31 cellular contexts compared by ENCODE assay signal in the genomic region with DNA sequence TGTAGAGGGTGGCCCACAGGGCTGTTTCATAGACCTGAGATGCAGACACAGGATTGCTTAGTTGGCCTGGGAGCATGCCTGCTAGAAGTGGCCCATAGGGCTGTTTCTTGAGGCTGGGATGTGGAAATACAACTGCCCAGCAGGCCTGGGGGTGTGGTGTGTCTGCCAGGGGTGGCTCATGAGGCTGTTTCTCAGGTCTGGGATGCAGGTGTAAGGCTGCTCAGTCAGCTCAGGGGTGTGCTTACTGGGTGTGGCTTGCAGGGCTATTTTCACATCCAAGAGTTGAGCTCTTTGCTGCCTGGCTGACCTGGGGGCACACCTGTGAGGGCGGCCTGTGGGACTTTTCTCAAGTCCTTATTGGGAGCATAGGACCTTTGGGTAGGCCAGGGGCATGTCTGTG.
"Had no signal": no experiment of that assay in that cellular context is flagged by ENCODE, and none has a peak within 500 bp of the region (broad histone marks: within the 10 kb centered on the region; RNA-seq: fewer than 3 reads in every experiment).

No MANE protein-coding gene starts in this region.

- H3K27me3 Mint-ChIP-seq: activated CD4-positive, alpha-beta memory T cell treated with anti-CD3 and anti-CD28 coated beads for 36 hours; dendritic cell treated with granulocyte-macrophage colony-stimulating factor and Interleukin-4, amounts not matched to agents 40 ng/mL and 50 ng/mL, for 4 days had no signal

- H3K36me3 ChIP-seq: ascending aorta, brain microvascular endothelial cell, sigmoid colon, stomach, tibial nerve, WERI-Rb-1 had no signal

- ATAC-seq: naive thymus-derived CD8-positive, alpha-beta T cell; psoas muscle; stimulated activated naive B cell treated with anti-CD40 and anti-IgM and Interleukin-4, amounts not matched to agents 10 μg/mL and 1 μg/mL and 100 μg/mL, for 72 hours had no signal

- H2AFZ ChIP-seq: parathyroid adenoma had no signal

- DNase-seq: activated CD4-positive, alpha-beta memory T cell treated with anti-CD3 and anti-CD28 coated beads for 36 hours; activated CD4-positive, alpha-beta T cell treated with anti-CD3 and anti-CD28 coated beads, Interleukin-2, amount 10 ng/mL, durations not matched to agents 24 days and 14 days; activated CD4-positive, CD25-positive, alpha-beta regulatory T cell treated with anti-CD3 and anti-CD28 coated beads, Interleukin-2, amount 50 U/mL, for 72 hours; activated CD8-positive, alpha-beta memory T cell treated with anti-CD3 and anti-CD28 coated beads, Interleukin-2, amount 50 U/mL, for 4 hours; activated gamma-delta T cell; activated naive CD4-positive, alpha-beta T cell treated with anti-CD3 and anti-CD28 coated beads, Interleukin-2, amount 10 ng/mL, durations not matched to agents 7 days and 5 days; activated naive CD8-positive, alpha-beta T cell treated with anti-CD3 and anti-CD28 coated beads, Interleukin-2, amount 10 ng/mL, durations not matched to agents 7 days and 5 days; activated T-cell treated with anti-CD3 and anti-CD28 coated beads, Interleukin-2, amount 50 U/mL, for 1 hour; brain microvascular endothelial cell; caudate nucleus; foreskin fibroblast; head of caudate nucleus; hippocampal formation; kidney; naive thymus-derived CD8-positive, alpha-beta T cell; occipital lobe; psoas muscle; sigmoid colon; small intestine; stimulated activated CD4-positive, alpha-beta T cell treated with anti-CD3 and anti-CD28 coated beads, Interleukin-1b, Interleukin-23, amount 100 ng/mL, for 48 hours; stimulated activated naive B cell treated with anti-CD40 and anti-IgM and Interleukin-4, amounts not matched to agents 10 μg/mL and 1 μg/mL and 100 μg/mL, for 72 hours; stomach; WERI-Rb-1 had no signal

- H3K4me3 Mint-ChIP-seq: activated CD4-positive, alpha-beta memory T cell treated with anti-CD3 and anti-CD28 coated beads for 36 hours; activated CD4-positive, alpha-beta T cell treated with anti-CD3 and anti-CD28 coated beads, Interleukin-2, amount 10 ng/mL, durations not matched to agents 24 days and 14 days; activated naive CD4-positive, alpha-beta T cell treated with anti-CD3 and anti-CD28 coated beads, Interleukin-2, amount 10 ng/mL, durations not matched to agents 7 days and 5 days; activated naive CD8-positive, alpha-beta T cell treated with anti-CD3 and anti-CD28 coated beads, Interleukin-2, amount 10 ng/mL, durations not matched to agents 7 days and 5 days; dendritic cell treated with granulocyte-macrophage colony-stimulating factor and Interleukin-4, amounts not matched to agents 40 ng/mL and 50 ng/mL, for 4 days; endodermal cell; memory B cell; naive thymus-derived CD8-positive, alpha-beta T cell; neural crest cell; stimulated activated naive B cell treated with anti-CD40 and anti-IgM and Interleukin-4, amounts not matched to agents 10 μg/mL and 1 μg/mL and 100 μg/mL, for 72 hours had no signal

- H3K4me1 Mint-ChIP-seq: activated CD4-positive, alpha-beta T cell treated with anti-CD3 and anti-CD28 coated beads, Interleukin-2, amount 10 ng/mL, durations not matched to agents 24 days and 14 days; activated naive CD4-positive, alpha-beta T cell treated with anti-CD3 and anti-CD28 coated beads, Interleukin-2, amount 10 ng/mL, durations not matched to agents 7 days and 5 days; activated naive CD8-positive, alpha-beta T cell treated with anti-CD3 and anti-CD28 coated beads, Interleukin-2, amount 10 ng/mL, durations not matched to agents 7 days and 5 days; endodermal cell; memory B cell; neural crest cell; stimulated activated naive B cell treated with anti-CD40 and anti-IgM and Interleukin-4, amounts not matched to agents 10 μg/mL and 1 μg/mL and 100 μg/mL, for 72 hours had no signal

- FAIRE-seq: kidney, small intestine, TTC549 had no signal

- H3K27me3 ChIP-seq: ascending aorta, brain microvascular endothelial cell, sigmoid colon, stomach, tibial nerve had no signal

- H3K4me3 ChIP-seq: ascending aorta, psoas muscle, sigmoid colon, stomach, tibial nerve had no signal

- H3K36me3 Mint-ChIP-seq: activated naive CD4-positive, alpha-beta T cell treated with anti-CD3 and anti-CD28 coated beads, Interleukin-2, amount 10 ng/mL, durations not matched to agents 7 days and 5 days had no signal

- H3K4me1 ChIP-seq: ascending aorta, psoas muscle, sigmoid colon, stomach, tibial nerve had no signal

- H3K9ac ChIP-seq: parathyroid adenoma had no signal

- H3K27ac Mint-ChIP-seq: activated CD4-positive, alpha-beta memory T cell treated with anti-CD3 and anti-CD28 coated beads for 36 hours; activated CD4-positive, alpha-beta T cell treated with anti-CD3 and anti-CD28 coated beads, Interleukin-2, amount 10 ng/mL, durations not matched to agents 24 days and 14 days; activated naive CD4-positive, alpha-beta T cell treated with anti-CD3 and anti-CD28 coated beads, Interleukin-2, amount 10 ng/mL, durations not matched to agents 7 days and 5 days; activated naive CD8-positive, alpha-beta T cell treated with anti-CD3 and anti-CD28 coated beads, Interleukin-2, amount 10 ng/mL, durations not matched to agents 7 days and 5 days; dendritic cell treated with granulocyte-macrophage colony-stimulating factor and Interleukin-4, amounts not matched to agents 40 ng/mL and 50 ng/mL, for 4 days; endodermal cell; memory B cell; naive thymus-derived CD8-positive, alpha-beta T cell; stimulated activated naive B cell treated with anti-CD40 and anti-IgM and Interleukin-4, amounts not matched to agents 10 μg/mL and 1 μg/mL and 100 μg/mL, for 72 hours had no signal

- H3K27ac ChIP-seq: ascending aorta, brain microvascular endothelial cell, parathyroid adenoma, psoas muscle, sigmoid colon, stomach, tibial nerve, WERI-Rb-1 had no signal
